ENCODE assay signal across 14 cellular contexts in genomic region chr2:238024986-238025385, GRCh38. TPM values are rescaled to one million over a fixed set of nuclear protein-coding genes. Genes with fewer than 3 reads are reported as not detected.
DNase-seq lines count a peak whose midpoint lies in the region; ATAC-seq, FAIRE-seq and TF ChIP-seq lines count a peak whose summit lies in the region.
"Had no signal": no experiment of that assay in that cellular context is flagged by ENCODE, and none has a peak within 500 bp of the region (broad histone marks: within the 10 kb centered on the region; RNA-seq: fewer than 3 reads in every experiment).

No MANE protein-coding gene starts in this region.

- POLR2A ChIA-PET in CD8-positive, alpha-beta T cell (lab: Charles Lee) = no interaction called here

- peaks cover 8% of the 10 kb centered on the region for H3K36me3 ChIP-seq in CD8-positive, alpha-beta T cell (ENCODE audit: insufficient read depth, low read length)
- H3K36me3 ChIP-seq in bronchial epithelial cell (ENCODE audit: control insufficient read depth, insufficient read depth, low read length) = peaks cover 12% of the 10 kb centered on the region

- H3K9me3 ChIP-seq in CD8-positive, alpha-beta T cell (ENCODE audit: low read length) = no peaks in the 10 kb centered on the region

- H3K4me3 Mint-ChIP-seq in CD8-positive, alpha-beta T cell = no peak overlapping the region
- H3K4me3 Mint-ChIP-seq: CD4-positive, CD25-positive, alpha-beta regulatory T cell; nephron had no signal

- in situ Hi-C loops in GM13977 (cut with MboI; ENCODE audit: low pct_unique_long_range_greater_than_20kb, low sequenced_read_pairs, unreplicated experiment) = no loop called here

- no peaks in the 10 kb centered on the region for H3K27me3 Mint-ChIP-seq in CD8-positive, alpha-beta T cell (ENCODE audit: low read depth)
- H3K27me3 Mint-ChIP-seq: CD4-positive, CD25-positive, alpha-beta regulatory T cell had no signal

- no peaks in the 10 kb centered on the region for H3K4me1 ChIP-seq in CD8-positive, alpha-beta T cell (ENCODE audit: insufficient read depth, low read length)

- peaks cover 3% of the 10 kb centered on the region for H3K4me1 Mint-ChIP-seq in CD8-positive, alpha-beta T cell (ENCODE audit: low read depth)
- H3K4me1 Mint-ChIP-seq: nephron had no signal

- TF ChIP-seq CTCF in CD8-positive, alpha-beta T cell (IDR thresholded peaks at IDR 0.05) = no peak
- TF ChIP-seq CTCF in bronchial epithelial cell (IDR thresholded peaks at IDR 0.05; ENCODE audit: insufficient read depth, low read length, severe bottlenecking) (no peak), GM13977 (IDR thresholded peaks at IDR 0.05; ENCODE audit: extremely low read depth, insufficient read depth, missing control alignments) (no peak)

- no peak overlapping the region for H3K4me3 ChIP-seq in CD8-positive, alpha-beta T cell (ENCODE audit: low read depth, low read length)
- H3K4me3 ChIP-seq in bronchial epithelial cell (ENCODE audit: low read depth, low read length) = no peak overlapping the region
- H3K4me3 ChIP-seq: GM12878 had no signal

- CTCF ChIA-PET in CD8-positive, alpha-beta T cell (lab: Charles Lee) = no interaction called here

- no peak for ATAC-seq in CD8-positive, alpha-beta T cell
- no peak; the same call in 2 of the 3 replicates for ATAC-seq in SK-N-SH treated with all-trans-retinoic acid at 6 μM for 48 hours
- ATAC-seq: GM12878 had no signal

- peak in 1 of 7 experiments; percentile 17 for DNase-seq in CD8-positive, alpha-beta T cell
- DNase-seq in RCC 7860 (ENCODE audit: low spot score) = peak; percentile 24
- peak; percentile 84 for DNase-seq in bronchial epithelial cell (ENCODE audit: low read depth)
- DNase-seq in stimulated activated CD4-positive, alpha-beta T cell treated with anti-CD3 and anti-CD28 coated beads, Interleukin-12 subunit alpha, Interleukin-12 subunit beta, amount 100 ng/mL, for 24 hours (ENCODE audit: low read depth in 2 of 2) = peak; percentile 12 to 14
- DNase-seq in SK-N-DZ (ENCODE audit: low spot score) = no peak
- DNase-seq in GM13977 (ENCODE audit: low spot score) = no peak
- no peak for DNase-seq in kidney glomerular epithelial cell (lab: John Stamatoyannopoulos, UW)
- DNase-seq: dermis blood vessel endothelial cell, NCI-H1417, OCI-M1 had no signal

- peaks cover 62% of the 10 kb centered on the region for H3K36me3 Mint-ChIP-seq in CD8-positive, alpha-beta T cell

- no peak overlapping the region for H3K27ac ChIP-seq in CD8-positive, alpha-beta T cell (ENCODE audit: low read depth, low read length)

- FAIRE-seq in RCC 7860 (lab: Jason Lieb, UNC) = no peak
- peak; percentile 95 for FAIRE-seq in bronchial epithelial cell (lab: Jason Lieb, UNC)
- FAIRE-seq: GM12878 had no signal

- H3K27ac Mint-ChIP-seq in CD8-positive, alpha-beta T cell = peak overlapping the region; percentile 41
- H3K27ac Mint-ChIP-seq: CD4-positive, CD25-positive, alpha-beta regulatory T cell; nephron had no signal

- H3K9me3 Mint-ChIP-seq in CD8-positive, alpha-beta T cell = no peaks in the 10 kb centered on the region
- H3K9me3 Mint-ChIP-seq: CD4-positive, CD25-positive, alpha-beta regulatory T cell; nephron had no signal

- intact Hi-C loops in CD8-positive, alpha-beta T cell (cut with DNase I, micrococcal nuclease) = no loop called here

- H3K27me3 ChIP-seq in CD8-positive, alpha-beta T cell (ENCODE audit: insufficient read depth, low read length) = no peaks in the 10 kb centered on the region
- H3K27me3 ChIP-seq in bronchial epithelial cell (ENCODE audit: control insufficient read depth, insufficient read depth, low read length) = no peaks in the 10 kb centered on the region

TF ChIP-seq in SK-N-SH treated with all-trans-retinoic acid at 6 μM for 48 hours, 23 proteins besides CTCF, POLR2A, EP300 and RAD21:
- TF ChIP-seq PPARA (CRISPR knock-in tag; IDR thresholded peaks at IDR 0.05; ENCODE audit: borderline replicate concordance) (no peak), ZNF70 (CRISPR knock-in tag; IDR thresholded peaks at IDR 0.05) (no peak), OSR1 (CRISPR knock-in tag; IDR thresholded peaks at IDR 0.05) (no peak), ESRRG (CRISPR knock-in tag; IDR thresholded peaks at IDR 0.05) (no peak), ZNF565 (CRISPR knock-in tag; conservative IDR thresholded peaks at IDR 0.05; ENCODE audit: low read depth) (no peak), CREB5 (CRISPR knock-in tag; IDR thresholded peaks at IDR 0.05; ENCODE audit: low read depth) (no peak), GLIS3 (CRISPR knock-in tag; IDR thresholded peaks at IDR 0.05) (no peak), BACH2 (CRISPR knock-in tag; IDR thresholded peaks at IDR 0.05; ENCODE audit: borderline replicate concordance) (no peak), ZFP30 (CRISPR knock-in tag; IDR thresholded peaks at IDR 0.05) (no peak), ZNF8 (CRISPR knock-in tag; IDR thresholded peaks at IDR 0.05) (no peak), ISL1 (CRISPR knock-in tag; IDR thresholded peaks at IDR 0.05) (no peak), TCF4 (CRISPR knock-in tag; IDR thresholded peaks at IDR 0.05; ENCODE audit: borderline replicate concordance) (no peak), TOX (CRISPR knock-in tag; IDR thresholded peaks at IDR 0.05; ENCODE audit: borderline replicate concordance) (no peak), SNAI2 (CRISPR knock-in tag; IDR thresholded peaks at IDR 0.05) (no peak), ARNTL (CRISPR knock-in tag; IDR thresholded peaks at IDR 0.05; ENCODE audit: borderline replicate concordance, low read depth) (no peak), POU6F1 (CRISPR knock-in tag; IDR thresholded peaks at IDR 0.05; ENCODE audit: borderline replicate concordance, low read depth) (no peak), ZC3H10 (CRISPR knock-in tag; IDR thresholded peaks at IDR 0.05) (no peak)

RNA-seq across cellular contexts. Expression of gene SCLY, which starts 35.8 kb away (rescaled TPM):
- 10 to 100 TPM in 1 of 2 experiments, 1 to 10 TPM in 1; 5.8 to 11.8 TPM for total RNA-seq in CD8-positive, alpha-beta T cell
- total RNA-seq in bronchial epithelial cell = 9.1 and 12.6 TPM in 2 replicates
- polyA plus RNA-seq in SK-N-DZ (2014; cell fraction: cytosol; rRNA removed) = 78.3 and 103 TPM in 2 replicates
- 76.2 and 101 TPM in 2 replicates for polyA plus RNA-seq in SK-N-DZ (2014; cell fraction: nucleus; rRNA removed)

RNA-seq across cellular contexts. Expression of gene UBE2F, which starts 58.2 kb away (rescaled TPM):
- total RNA-seq in CD8-positive, alpha-beta T cell = 10 to 100 TPM; 16.5 to 18.4 TPM
- total RNA-seq in bronchial epithelial cell = 64.0 and 74.4 TPM in 2 replicates
- polyA plus RNA-seq in SK-N-DZ (2014; cell fraction: cytosol; rRNA removed) = 86.8 and 105 TPM in 2 replicates
- polyA plus RNA-seq in SK-N-DZ (2014; cell fraction: nucleus; rRNA removed) = 52.7 and 56.0 TPM in 2 replicates

Comparison
In these comparisons a context has a peak if more than half of its experiments do, and no peak if none do; other contexts are left out.
1. DNase-seq: peak in RCC 7860 (single experiment), bronchial epithelial cell (single experiment) and stimulated activated CD4-positive, alpha-beta T cell treated with anti-CD3 and anti-CD28 coated beads, Interleukin-12 subunit alpha, Interleukin-12 subunit beta, amount 100 ng/mL, for 24 hours (2 of 2); none in SK-N-DZ (single experiment), GM13977 (single experiment) and kidney glomerular epithelial cell (single experiment).